ENCODE assay signal across 5 cellular contexts in the genomic region with DNA sequence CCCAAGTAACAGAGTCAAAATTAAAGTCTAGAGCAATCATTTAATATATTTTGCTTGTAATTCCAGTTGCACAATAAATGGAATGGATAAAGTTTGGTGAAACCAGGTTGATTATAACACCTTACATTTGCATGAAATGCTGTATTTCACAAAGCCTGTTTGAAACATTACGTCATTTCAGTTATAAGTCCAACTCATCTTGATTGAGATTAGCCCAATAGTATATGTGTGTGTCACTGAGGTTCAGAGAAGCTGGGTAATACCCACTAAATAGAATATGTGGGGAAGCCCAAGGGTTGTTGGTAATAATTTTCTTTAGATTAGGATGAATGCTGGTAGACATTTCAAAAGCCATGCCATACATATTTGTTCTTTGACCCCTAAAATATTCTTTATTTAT.
DNase-seq lines count a peak whose midpoint lies in the region; ATAC-seq, FAIRE-seq and TF ChIP-seq lines count a peak whose summit lies in the region.
"Not testable (repeated sequence)": the region's sequence is repeated elsewhere in the genome, so short reads cannot be mapped to it uniquely, and the experiment has no call there.

No MANE protein-coding gene starts in this region.

- FAIRE-seq in G401.6 (lab: Jason Lieb, UNC) (peak; percentile 23), astrocyte (lab: Jason Lieb, UNC) (peak; percentile 60), K562 (lab: Jason Lieb, UNC) (peak; percentile 35)
- not testable (repeated sequence) for FAIRE-seq in HepG2 (lab: Jason Lieb, UNC)

- H3K36me3 ChIP-seq in Loucy (ENCODE audit: insufficient read depth, low read length); astrocyte (ENCODE audit: insufficient read depth, low read length); K562 (ENCODE audit: control insufficient read depth, insufficient read depth, low read length); HepG2 (replicated peaks in 1 of 2; ENCODE audit: control insufficient read depth in 1 of 2, insufficient read depth in 2 of 2, low read length in 2 of 2): not testable (repeated sequence)

- not testable (repeated sequence) for H3K79me2 ChIP-seq in Loucy (ENCODE audit: insufficient read depth, low read length); astrocyte (ENCODE audit: insufficient read depth, low read length); K562 (ENCODE audit: control insufficient read depth, insufficient read depth, low read length); HepG2 (ENCODE audit: insufficient read depth, low read length)

- not testable (repeated sequence) for H3K27me3 ChIP-seq in Loucy (ENCODE audit: insufficient read depth, low read length, poor library complexity, severe bottlenecking); astrocyte (ENCODE audit: insufficient read depth, low read length); K562 (ENCODE audit: control insufficient read depth in 2 of 2, insufficient read depth in 2 of 2, low read length in 2 of 2); HepG2 (ENCODE audit: control insufficient read depth in 1 of 2, insufficient read depth in 2 of 2, low read length in 2 of 2)

- H3K9me2 ChIP-seq in Loucy (replicated peaks; ENCODE audit: low read depth, low read length), result not testable (repeated sequence)

- not testable (repeated sequence) for ATAC-seq in K562, HepG2

- not testable (repeated sequence) for BruUV-seq in K562 (replicated peaks; lab: Mats Ljungman, UMichigan); HepG2 (replicated peaks; lab: Mats Ljungman, UMichigan)

- TF ChIP-seq CTCF in Loucy (conservative IDR thresholded peaks at IDR 0.05; ENCODE audit: low read length); astrocyte (IDR thresholded peaks at IDR 0.05; ENCODE audit: insufficient read depth, low read depth, low read length); K562 (IDR thresholded peaks at IDR 0.05 in 2 of 3, conservative IDR thresholded peaks at IDR 0.05 in 1 of 3; ENCODE audit: insufficient read depth in 2 of 3, low read depth in 1 of 3, low read length in 3 of 3); HepG2 (CRISPR knock-in tag; IDR thresholded peaks at IDR 0.05): not testable (repeated sequence)

- POLR2A ChIA-PET in K562 (lab: Yijun Ruan, JAX); HepG2 (lab: Yijun Ruan, JAX): not testable (repeated sequence)

- H3K36me3 Mint-ChIP-seq in astrocyte (ENCODE audit: low read depth, unreplicated experiment), result not testable (repeated sequence)

- WGBS in K562 (ENCODE audit: insufficient coverage, low coverage, missing lambda C conversion rate), result 0% methylated on average over 1 of the region's 1 CpG
- 0% methylated on average over 1 of the region's 1 CpG for WGBS in HepG2 (ENCODE audit: low lambda C conversion rate)

- not testable (repeated sequence) for H3K27me3 Mint-ChIP-seq in astrocyte (ENCODE audit: low read depth, unreplicated experiment)

- not testable (repeated sequence) for H3K9me1 ChIP-seq in K562 (ENCODE audit: control insufficient read depth, insufficient read depth, low read length)

- intact Hi-C loops in K562 (cut with micrococcal nuclease); HepG2 (cut with micrococcal nuclease; ENCODE audit: unreplicated experiment): not testable (repeated sequence)

- not testable (repeated sequence) for H3K4me3 Mint-ChIP-seq in astrocyte (ENCODE audit: unreplicated experiment)

- TF ChIP-seq POLR2A in K562 (conservative IDR thresholded peaks at IDR 0.05); HepG2 (IDR thresholded peaks at IDR 0.05; ENCODE audit: insufficient read depth in 1 of 2, low read depth in 2 of 2, low read length in 2 of 2): not testable (repeated sequence)

- in situ Hi-C loops in K562 (cut with MboI); HepG2 (cut with HindIII; ENCODE audit: extremely low pct_ligation_motif_present, low pct_unique_long_range_greater_than_20kb): not testable (repeated sequence)

- not testable (repeated sequence) for H3K9me3 ChIP-seq in Loucy (ENCODE audit: insufficient read depth, low read depth, low read length); astrocyte (ENCODE audit: insufficient read depth, low read depth, low read length); K562 (replicated peaks; ENCODE audit: control insufficient read depth, insufficient read depth, low read depth, low read length); HepG2 (ENCODE audit: low read length)

- not testable (repeated sequence) for H3K27ac Mint-ChIP-seq in astrocyte (ENCODE audit: unreplicated experiment)

- H3K4me1 Mint-ChIP-seq in astrocyte (ENCODE audit: low read depth, unreplicated experiment), result not testable (repeated sequence)

- CTCF ChIA-PET in K562 (lab: Yijun Ruan, JAX; ENCODE audit: low intra/inter-chr PET ratio); HepG2 (lab: Yijun Ruan, JAX; ENCODE audit: low intra/inter-chr PET ratio, low total read pairs): not testable (repeated sequence)

- TF ChIP-seq RAD21 in K562 (CRISPR knock-in tag; conservative IDR thresholded peaks at IDR 0.05 in 1 of 2, IDR thresholded peaks at IDR 0.05 in 1 of 2); HepG2 (CRISPR knock-in tag; IDR thresholded peaks at IDR 0.05): not testable (repeated sequence)

- peak overlapping the region; percentile 26 for H3K4me2 ChIP-seq in Loucy (ENCODE audit: low read depth, low read length, poor library complexity, severe bottlenecking)
- not testable (repeated sequence) for H3K4me2 ChIP-seq in astrocyte (ENCODE audit: low read length); K562 (ENCODE audit: insufficient read depth, low read length); HepG2 (ENCODE audit: low read depth, low read length)

- not testable (repeated sequence) for H3K4me3 ChIP-seq in Loucy (ENCODE audit: low read length, poor library complexity, severe bottlenecking); astrocyte (ENCODE audit: insufficient read depth, low read depth, low read length); K562; HepG2 (replicated peaks in 1 of 3; ENCODE audit: insufficient read depth in 1 of 3, low read depth in 2 of 3, low read length in 3 of 3)

- TF ChIP-seq EP300 in K562 (IDR thresholded peaks at IDR 0.05; ENCODE audit: low read length); HepG2 (IDR thresholded peaks at IDR 0.05; ENCODE audit: low read depth in 2 of 2, low read length in 2 of 2); HepG2 (CRISPR knock-in tag; IDR thresholded peaks at IDR 0.05; ENCODE audit: borderline replicate concordance): not testable (repeated sequence)

- not testable (repeated sequence) for H3K4me1 ChIP-seq in Loucy (ENCODE audit: insufficient read depth, low read length, poor library complexity, severe bottlenecking); astrocyte (ENCODE audit: insufficient read depth, low read length); K562 (replicated peaks in 1 of 2; ENCODE audit: control insufficient read depth in 2 of 2, insufficient read depth in 2 of 2, low read length in 2 of 2); HepG2 (ENCODE audit: insufficient read depth, low read length)

- H3K27ac ChIP-seq in astrocyte (ENCODE audit: low read depth, low read length); K562 (ENCODE audit: extremely low read depth, low read depth, low read length); HepG2 (ENCODE audit: extremely low read length, insufficient read depth, low read length): not testable (repeated sequence)

- H3K9me3 Mint-ChIP-seq in astrocyte (ENCODE audit: unreplicated experiment), result not testable (repeated sequence)

- H3F3A ChIP-seq in Loucy (ENCODE audit: low read depth), result not testable (repeated sequence)

- not testable (repeated sequence) for DNase-seq in astrocyte (ENCODE audit: low read depth); K562 (ENCODE audit: extremely low read depth in 1 of 4, low spot score in 3 of 4); HepG2 (ENCODE audit: low spot score)

- H3K9ac ChIP-seq in Loucy (ENCODE audit: low read depth, low read length, poor library complexity, severe bottlenecking); astrocyte (ENCODE audit: low read length); K562 (ENCODE audit: insufficient read depth in 1 of 2, low read depth in 2 of 2, low read length in 2 of 2); HepG2 (ENCODE audit: insufficient read depth, low read depth, low read length): not testable (repeated sequence)

- not testable (repeated sequence) for H4K20me1 ChIP-seq in Loucy (ENCODE audit: insufficient read depth, low read length, poor library complexity, severe bottlenecking); astrocyte (ENCODE audit: insufficient read depth, low read length); K562 (replicated peaks; ENCODE audit: control insufficient read depth, insufficient read depth, low read length); HepG2 (ENCODE audit: insufficient read depth, low read length)

- not testable (repeated sequence) for H2AFZ ChIP-seq in Loucy (ENCODE audit: low read length); astrocyte (ENCODE audit: low read depth, low read length); K562 (ENCODE audit: low read depth, low read length); HepG2 (ENCODE audit: low read length)

TF ChIP-seq in K562, 482 proteins besides CTCF, POLR2A, EP300 and RAD21:
- TF ChIP-seq ATF7 (IDR thresholded peaks at IDR 0.05), result 0 out of 2 replicates have a peak, but pooled peaks have one; percentile 16

TF ChIP-seq in HepG2, 621 proteins besides CTCF, POLR2A, EP300 and RAD21:
- peak; percentile 93 for TF ChIP-seq ATF7 (IDR thresholded peaks at IDR 0.05)
- not testable (repeated sequence) for TF ChIP-seq ATF7 (CRISPR knock-in tag; IDR thresholded peaks at IDR 0.05)
